In genomic region chrX:35380808-35381700, GRCh38 we compare ENCODE assay signal across 8 cellular contexts.
DNase-seq lines count a peak whose midpoint lies in the region; TF ChIP-seq lines count a peak whose summit lies in the region.

No MANE protein-coding gene starts in this region.

- no peaks in the 10 kb centered on the region for H4K20me1 ChIP-seq in Loucy (ENCODE audit: insufficient read depth, low read length, poor library complexity, severe bottlenecking)
- no peaks in the 10 kb centered on the region for H4K20me1 ChIP-seq in neural cell (ENCODE audit: insufficient read depth)

- peak; percentile 43 for TF ChIP-seq RAD21 in neural cell (conservative IDR thresholded peaks at IDR 0.05)

- no peak overlapping the region for H3K27ac ChIP-seq in neural cell (ENCODE audit: low read length)

- H3K27me3 ChIP-seq in Loucy (ENCODE audit: insufficient read depth, low read length, poor library complexity, severe bottlenecking) (no peaks in the 10 kb centered on the region), neural cell (ENCODE audit: insufficient read depth, low read depth, low read length) (no peaks in the 10 kb centered on the region)

- H3K9me3 Mint-ChIP-seq in brain = no peaks in the 10 kb centered on the region

- no peak overlapping the region for H3K9ac ChIP-seq in Loucy (ENCODE audit: low read depth, low read length, poor library complexity, severe bottlenecking)
- no peak overlapping the region for H3K9ac ChIP-seq in neural cell (ENCODE audit: low read length)

- H3K4me1 ChIP-seq in Loucy (ENCODE audit: insufficient read depth, low read length, poor library complexity, severe bottlenecking) = no peaks in the 10 kb centered on the region

- DNase-seq in H4 (ENCODE audit: low spot score) (peak; percentile 31), NCI-H446 treated with DMSO at 0.1 percent for 48 hours (lab: John Stamatoyannopoulos, UW) (no peak), dedifferentiated amniotic fluid mesenchymal stem cell (ENCODE audit: extremely low spot score) (no peak)
- no peak for DNase-seq in stimulated activated naive CD4-positive, alpha-beta T cell (lab: John Stamatoyannopoulos, UW)

- no peak overlapping the region for H3K4me3 Mint-ChIP-seq in brain

- H3K36me3 Mint-ChIP-seq in brain = no peaks in the 10 kb centered on the region

- no peak overlapping the region for H2AFZ ChIP-seq in Loucy (ENCODE audit: low read length)
- no peak overlapping the region for H2AFZ ChIP-seq in neural cell (ENCODE audit: low read depth, low read length)

- no peak for TF ChIP-seq EP300 in neural cell (conservative IDR thresholded peaks at IDR 0.05; ENCODE audit: poor library complexity, severe bottlenecking)

- H3K9me3 ChIP-seq in Loucy (ENCODE audit: insufficient read depth, low read depth, low read length) (no peaks in the 10 kb centered on the region), neural cell (ENCODE audit: low read length) (no peaks in the 10 kb centered on the region)

- H3F3A ChIP-seq in Loucy (ENCODE audit: low read depth) (no peaks in the 10 kb centered on the region), neural cell (ENCODE audit: insufficient read depth, low read length, poor library complexity, severe bottlenecking) (no peaks in the 10 kb centered on the region)

- no peaks in the 10 kb centered on the region for H3K4me1 Mint-ChIP-seq in brain

- no peak overlapping the region for H3K27ac Mint-ChIP-seq in brain

- H3K9me2 ChIP-seq in Loucy (replicated peaks; ENCODE audit: low read depth, low read length) (no peaks in the 10 kb centered on the region), neural cell (ENCODE audit: insufficient read depth, low read length) (no peaks in the 10 kb centered on the region)

- no peak overlapping the region for H3K4me3 ChIP-seq in GM12875 (ENCODE audit: low read depth, low read length)
- H3K4me3 ChIP-seq in Loucy (ENCODE audit: low read length, poor library complexity, severe bottlenecking) = no peak overlapping the region
- H3K4me3 ChIP-seq in neural cell (ENCODE audit: low read length) = no peak overlapping the region

- TF ChIP-seq CTCF in GM12875 (IDR thresholded peaks at IDR 0.05; ENCODE audit: borderline replicate concordance, insufficient read depth, low read depth, low read length) (peak; percentile 70; the same call in 1 of the 2 replicates), Loucy (conservative IDR thresholded peaks at IDR 0.05; ENCODE audit: low read length) (peak; percentile 66), brain (conservative IDR thresholded peaks at IDR 0.05) (peak; percentile 46 to 64), neural cell (IDR thresholded peaks at IDR 0.05; ENCODE audit: poor library complexity, severe bottlenecking) (peak; percentile 51)

- H3K79me2 ChIP-seq in Loucy (ENCODE audit: insufficient read depth, low read length) (no peaks in the 10 kb centered on the region), neural cell (replicated peaks; ENCODE audit: insufficient read depth, low read length) (no peaks in the 10 kb centered on the region)

- H3K36me3 ChIP-seq in Loucy (ENCODE audit: insufficient read depth, low read length) (no peaks in the 10 kb centered on the region), neural cell (ENCODE audit: insufficient read depth, low read length) (no peaks in the 10 kb centered on the region)

- no peaks in the 10 kb centered on the region for H3K27me3 Mint-ChIP-seq in brain

- no peak overlapping the region for H3K4me2 ChIP-seq in Loucy (ENCODE audit: low read depth, low read length, poor library complexity, severe bottlenecking)
- H3K4me2 ChIP-seq in neural cell (ENCODE audit: low read length) = no peak overlapping the region

TF ChIP-seq in neural cell, 6 proteins besides CTCF, POLR2A, EP300 and RAD21:
- no peak for TF ChIP-seq POLR2AphosphoS5 (IDR thresholded peaks at IDR 0.05)
- TF ChIP-seq SMC3 (conservative IDR thresholded peaks at IDR 0.05; ENCODE audit: poor library complexity) = peak; percentile 36
- no peak for TF ChIP-seq EZH2 (IDR thresholded peaks at IDR 0.05; ENCODE audit: borderline replicate concordance, insufficient read depth, low read length, poor library complexity, severe bottlenecking)
